In genomic region chr7:75892634-75893272, GRCh38 we compare ENCODE assay signal across 1 cellular context.
TF ChIP-seq lines count a peak whose summit lies in the region.

No MANE protein-coding gene starts in this region.

TF ChIP-seq in K562, 482 proteins besides CTCF, POLR2A, EP300 and RAD21 (continued from another document):
- TF ChIP-seq BRF2 (IDR thresholded peaks at IDR 0.05; ENCODE audit: borderline replicate concordance, insufficient read depth, insufficient read length) (no peak), TFAP4 (CRISPR knock-in tag; IDR thresholded peaks at IDR 0.05; ENCODE audit: borderline replicate concordance) (peak; percentile 70; the same call in 1 of the 2 replicates), RNF219 (CRISPR knock-in tag; IDR thresholded peaks at IDR 0.05) (no peak), HSF4 (CRISPR knock-in tag; IDR thresholded peaks at IDR 0.05; ENCODE audit: borderline replicate concordance) (no peak), ZFP91 (CRISPR knock-in tag; IDR thresholded peaks at IDR 0.05) (no peak), ZNF384 (IDR thresholded peaks at IDR 0.05; ENCODE audit: low read depth, low read length) (peak; percentile 42; the same call in 1 of the 2 replicates), ASH1L (IDR thresholded peaks at IDR 0.05; ENCODE audit: borderline replicate concordance, low read depth, partially characterized antibody) (no peak), TRIM25 (IDR thresholded peaks at IDR 0.05; ENCODE audit: borderline replicate concordance) (no peak), FOXO4 (CRISPR knock-in tag; IDR thresholded peaks at IDR 0.05) (no peak), SIRT6 (IDR thresholded peaks at IDR 0.05; ENCODE audit: low read depth, low read length) (no peak), CEBPG (CRISPR knock-in tag; IDR thresholded peaks at IDR 0.05) (no peak), CEBPG (tag; conservative IDR thresholded peaks at IDR 0.05 in 1 of 2, IDR thresholded peaks at IDR 0.05 in 1 of 2) (peak; percentile 32 to 66; a peak in 2 of 4 replicates), ELF4 (CRISPR knock-in tag; IDR thresholded peaks at IDR 0.05) (0 out of 2 replicates have a peak, but pooled peaks have one; percentile 51), ZNF780A (CRISPR knock-in tag; IDR thresholded peaks at IDR 0.05) (no peak), CC2D1A (IDR thresholded peaks at IDR 0.05) (no peak), BRD4 (IDR thresholded peaks at IDR 0.05) (no peak), THRA (IDR thresholded peaks at IDR 0.05) (no peak), ZNF444 (CRISPR knock-in tag; IDR thresholded peaks at IDR 0.05) (no peak), NRF1 (conservative IDR thresholded peaks at IDR 0.05 in 1 of 2, IDR thresholded peaks at IDR 0.05 in 1 of 2) (no peak)
